ENCODE assay signal across 28 cellular contexts in the genomic region with DNA sequence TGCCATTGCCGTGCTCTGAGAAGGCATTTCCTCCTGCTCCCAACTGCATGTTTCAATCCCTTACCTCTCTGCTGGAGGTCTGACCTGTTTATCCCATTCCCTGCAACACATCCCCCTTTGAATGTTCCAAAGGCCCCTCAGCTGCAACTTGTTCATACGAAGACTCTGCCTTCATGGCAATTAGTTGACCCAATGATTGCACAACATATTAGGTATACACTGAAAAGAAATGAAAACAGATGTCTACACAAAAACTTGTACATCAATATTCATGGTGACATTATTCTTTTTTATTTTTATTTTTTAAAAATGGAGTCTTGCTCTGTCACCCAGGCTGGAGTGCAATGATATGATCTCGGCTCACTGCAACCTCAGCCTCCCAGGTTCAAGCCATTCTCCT.
"Had no signal": no experiment of that assay in that cellular context is flagged by ENCODE, and none has a peak within 500 bp of the region (broad histone marks: within the 10 kb centered on the region; RNA-seq: fewer than 3 reads in every experiment).

No MANE protein-coding gene starts in this region.

- H3K4me1 Mint-ChIP-seq: stimulated activated memory B cell treated with anti-CD40 and anti-IgM and Interleukin-4, amounts not matched to agents 10 μg/mL and 1 μg/mL and 100 μg/mL, for 72 hours; stimulated activated naive B cell treated with anti-CD40 and anti-IgM and Interleukin-4, amounts not matched to agents 10 μg/mL and 1 μg/mL and 100 μg/mL, for 72 hours; stimulated activated naive CD8-positive, alpha-beta T cell treated with anti-CD3 and anti-CD28 coated beads, Interleukin-15, amount 100 ng/mL, for 72 hours had no signal

- FAIRE-seq: urothelium cell line had no signal

- H3K9me3 ChIP-seq: testis, thyroid gland, uterus, vagina had no signal

- H3K27me3 ChIP-seq: stomach, suprapubic skin, testis, thyroid gland, tibial artery, tibial nerve, transverse colon, upper lobe of left lung, upper lobe of right lung, uterus, vagina had no signal

- H3K36me3 ChIP-seq: suprapubic skin, thoracic aorta, thyroid gland, tibial artery, transverse colon, upper lobe of left lung, upper lobe of right lung, uterus, vagina had no signal

- H3K4me1 ChIP-seq: stomach, suprapubic skin, testis, thyroid gland, tibial artery, tibial nerve, transverse colon, upper lobe of left lung, upper lobe of right lung, uterus had no signal

- H3K27ac Mint-ChIP-seq: stimulated activated memory B cell treated with anti-CD40 and anti-IgM and Interleukin-4, amounts not matched to agents 10 μg/mL and 1 μg/mL and 100 μg/mL, for 72 hours; stimulated activated naive B cell treated with anti-CD40 and anti-IgM and Interleukin-4, amounts not matched to agents 10 μg/mL and 1 μg/mL and 100 μg/mL, for 72 hours; stimulated activated naive CD8-positive, alpha-beta T cell treated with anti-CD3 and anti-CD28 coated beads, Interleukin-15, amount 100 ng/mL, for 72 hours; stimulated activated naive CD8-positive, alpha-beta T cell treated with anti-CD3 and anti-CD28 coated beads, Interleukin-15, Interleukin-2, amounts not matched to agents 100 ng/mL and 50 ng/mL, for 24 hours; type B pancreatic cell had no signal

- DNase-seq: stimulated activated CD4-positive, alpha-beta T cell treated with anti-CD3 and anti-CD28 coated beads, Interleukin-2, amount 100 ng/mL, for 48 hours; stimulated activated CD4-positive, alpha-beta T cell treated with anti-CD3 and anti-CD28 coated beads, Interleukin-4, amount 100 ng/mL, for 1 hour; stimulated activated CD4-positive, alpha-beta T cell treated with anti-CD3 and anti-CD28 coated beads, Interleukin-4, amount 100 ng/mL, for 24 hours; stimulated activated CD4-positive, alpha-beta T cell treated with anti-CD3 and anti-CD28 coated beads, Interleukin-4, amount 100 ng/mL, for 4 hours; stimulated activated CD8-positive, alpha-beta memory T cell treated with anti-CD3 and anti-CD28 coated beads, Interleukin-4, amount 100 ng/mL, for 48 hours; stimulated activated naive B cell treated with anti-CD40 and anti-IgM and Interleukin-4, amounts not matched to agents 10 μg/mL and 1 μg/mL and 100 μg/mL, for 72 hours; stimulated activated naive CD4-positive, alpha-beta T cell; stimulated activated naive CD4-positive, alpha-beta T cell treated with Interleukin-2 at 50 U/mL for 16 hours; stimulated activated naive CD8-positive, alpha-beta T cell treated with anti-CD3 and anti-CD28 coated beads, Interleukin-15, amount 100 ng/mL, for 72 hours; stimulated activated naive CD8-positive, alpha-beta T cell treated with anti-CD3 and anti-CD28 coated beads, Interleukin-15, Interleukin-2, amounts not matched to agents 100 U/mL and 50 U/mL, for 24 hours; stomach; substantia nigra; testis; thyroid gland; tibial artery; transverse colon; trophoblast cell; upper lobe of left lung; upper lobe of right lung; uterus had no signal

- H3K4me3 ChIP-seq: stomach, suprapubic skin, testis, thoracic aorta, thyroid gland, tibial artery, tibial nerve, transverse colon, upper lobe of left lung, upper lobe of right lung, uterus, vagina had no signal

- H3K4me3 Mint-ChIP-seq: stimulated activated memory B cell treated with anti-CD40 and anti-IgM and Interleukin-4, amounts not matched to agents 10 μg/mL and 1 μg/mL and 100 μg/mL, for 72 hours; stimulated activated naive B cell treated with anti-CD40 and anti-IgM and Interleukin-4, amounts not matched to agents 10 μg/mL and 1 μg/mL and 100 μg/mL, for 72 hours; stimulated activated naive CD8-positive, alpha-beta T cell treated with anti-CD3 and anti-CD28 coated beads, Interleukin-15, amount 100 ng/mL, for 72 hours; stimulated activated naive CD8-positive, alpha-beta T cell treated with anti-CD3 and anti-CD28 coated beads, Interleukin-15, Interleukin-2, amounts not matched to agents 100 ng/mL and 50 ng/mL, for 24 hours; type B pancreatic cell had no signal

- H3K27ac ChIP-seq: stomach, suprapubic skin, testis, thoracic aorta, thyroid gland, tibial artery, tibial nerve, transverse colon, upper lobe of left lung, upper lobe of right lung, uterus, vagina had no signal

- ATAC-seq: stimulated activated memory B cell treated with anti-CD40 and anti-IgM and Interleukin-4, amounts not matched to agents 10 μg/mL and 1 μg/mL and 100 μg/mL, for 72 hours; stimulated activated naive B cell treated with anti-CD40 and anti-IgM and Interleukin-4, amounts not matched to agents 10 μg/mL and 1 μg/mL and 100 μg/mL, for 72 hours; stimulated activated naive CD8-positive, alpha-beta T cell treated with anti-CD3 and anti-CD28 coated beads, Interleukin-15, amount 100 ng/mL, for 72 hours; stimulated activated naive CD8-positive, alpha-beta T cell treated with anti-CD3 and anti-CD28 coated beads, Interleukin-15, Interleukin-2, amounts not matched to agents 100 U/mL and 50 U/mL, for 24 hours; upper lobe of right lung had no signal
